Comparison of ENCODE assay signal across 8 cellular contexts in genomic region chr17:50783193-50783660, GRCh38. TPM values are rescaled to one million over a fixed set of nuclear protein-coding genes. Genes with fewer than 3 reads are reported as not detected.
DNase-seq lines count a peak whose midpoint lies in the region; ATAC-seq and TF ChIP-seq lines count a peak whose summit lies in the region.

No MANE protein-coding gene starts in this region.

- H3K27me3 ChIP-seq in AG04450 (ENCODE audit: control insufficient read depth, insufficient read depth, low read length) (peaks cover 3% of the 10 kb centered on the region), uterus (no peaks in the 10 kb centered on the region)

- no peaks in the 10 kb centered on the region for H3K4me1 ChIP-seq in uterus

- H3K27me3 Mint-ChIP-seq in activated naive CD8-positive, alpha-beta T cell = peaks cover 1% of the 10 kb centered on the region
- H3K27me3 Mint-ChIP-seq in progenitor cell of endocrine pancreas = no peaks in the 10 kb centered on the region

- H3K4me3 ChIP-seq in AG04450 (ENCODE audit: low read depth, low read length) = no peak overlapping the region
- no peak overlapping the region for H3K4me3 ChIP-seq in uterus

- no peaks in the 10 kb centered on the region for H3K36me3 ChIP-seq in uterus

- no peaks in the 10 kb centered on the region for H3K36me3 Mint-ChIP-seq in activated naive CD8-positive, alpha-beta T cell
- no peaks in the 10 kb centered on the region for H3K36me3 Mint-ChIP-seq in progenitor cell of endocrine pancreas (ENCODE audit: insufficient read depth)

- POLR2A ChIA-PET in AG04450 (lab: Yijun Ruan, JAX) = interaction anchor here (0.6 to 1.7 kb wide), 2 partner anchors 83 to 170 kb away, joined by 6 to 8 read pairs; partner anchors contain the start of gene TOB1

- H3K9me3 ChIP-seq in AG04450 (ENCODE audit: control insufficient read depth, insufficient read depth, low read length) (no peaks in the 10 kb centered on the region), uterus (no peaks in the 10 kb centered on the region)

- DNase-seq in AG04450 (ENCODE audit: low read depth, low spot score) = peak; percentile 61
- DNase-seq in NCI-H146 treated with DMSO at 0.1 percent for 48 hours (lab: John Stamatoyannopoulos, UW; ENCODE audit: unreplicated experiment) = peak; percentile 80
- DNase-seq in SW480 (ENCODE audit: low spot score) = peak; percentile 85
- peak; percentile 90 for DNase-seq in Right ventricle myocardium superior
- peak; percentile 85 for DNase-seq in progenitor cell of endocrine pancreas (ENCODE audit: low spot score, unreplicated experiment)
- DNase-seq in uterus = peak; percentile 78 to 82

- TF ChIP-seq POLR2A in uterus (IDR thresholded peaks at IDR 0.05) = peak in 1 of 2 donors; percentile 14

- ATAC-seq in GM21515 (IDR thresholded peaks at IDR 0.05; ENCODE audit: unreplicated experiment) (peak; percentile 55), Right ventricle myocardium superior (ENCODE audit: poor library complexity) (peak; percentile 91)

- H3K9me3 Mint-ChIP-seq in activated naive CD8-positive, alpha-beta T cell (ENCODE audit: low read depth) = no peaks in the 10 kb centered on the region
- no peaks in the 10 kb centered on the region for H3K9me3 Mint-ChIP-seq in progenitor cell of endocrine pancreas (ENCODE audit: low read depth)

- no peak overlapping the region for H3K27ac ChIP-seq in AG04450 (ENCODE audit: low read depth, low read length)
- H3K27ac ChIP-seq in uterus = no peak overlapping the region

- H3K27ac Mint-ChIP-seq in activated naive CD8-positive, alpha-beta T cell = peak overlapping the region; percentile 16
- peak overlapping the region; percentile 2 for H3K27ac Mint-ChIP-seq in progenitor cell of endocrine pancreas

- no peak overlapping the region for H3K4me3 Mint-ChIP-seq in activated naive CD8-positive, alpha-beta T cell
- H3K4me3 Mint-ChIP-seq in progenitor cell of endocrine pancreas (ENCODE audit: low read depth) = no peak overlapping the region

- CTCF ChIA-PET in AG04450 (lab: Charles Lee) = interaction anchor here (0.5 to 6.0 kb wide), 54 partner anchors 8 to 1148 kb away, joined by 3 to 192 read pairs (median 5); partner anchors contain the start of genes ANKRD40CL and WFIKKN2

- TF ChIP-seq CTCF in AG04450 (IDR thresholded peaks at IDR 0.05; ENCODE audit: low read depth, low read length) (peak; percentile 96), progenitor cell of endocrine pancreas (IDR thresholded peaks at IDR 0.05; ENCODE audit: unreplicated experiment) (peak; percentile 96), uterus (IDR thresholded peaks at IDR 0.05) (peak; percentile 94 to 99 (median 98))

- H3K4me1 Mint-ChIP-seq in activated naive CD8-positive, alpha-beta T cell (ENCODE audit: low read depth) = peaks cover 26% of the 10 kb centered on the region
- H3K4me1 Mint-ChIP-seq in progenitor cell of endocrine pancreas (ENCODE audit: low read depth) = no peaks in the 10 kb centered on the region

- intact Hi-C loops in Right ventricle myocardium superior (cut with DNase I) (loop anchor here (5.0 kb wide), 1 partner anchor 169 kb away; no protein-coding TSS in a partner anchor), uterus (cut with DNase I; ENCODE audit: low total_unique reads) (loop anchor here (10.0 kb wide), 1 partner anchor 62 kb away; no protein-coding TSS in a partner anchor)

RNA-seq across cellular contexts. Expression of gene ANKRD40CL, which starts 15.9 kb away (rescaled TPM):
- polyA plus RNA-seq in AG04450 (2011; rRNA removed) = not detected in 2 replicates
- polyA minus RNA-seq in AG04450 (2011; rRNA and poly(A)+ RNA removed) = not detected in 2 replicates
- total RNA-seq in Right ventricle myocardium superior = not detected
- not detected in 2 replicates for total RNA-seq in progenitor cell of endocrine pancreas
- total RNA-seq in uterus = not detected

RNA-seq across cellular contexts. Expression of gene WFIKKN2, which starts 52.2 kb away (rescaled TPM):
- polyA plus RNA-seq in AG04450 (2011; rRNA removed) = 0.07 and 0.10 TPM in 2 replicates
- 0.22 and 0.28 TPM in 2 replicates for polyA minus RNA-seq in AG04450 (2011; rRNA and poly(A)+ RNA removed)
- total RNA-seq in Right ventricle myocardium superior = 0.51 TPM
- total RNA-seq in progenitor cell of endocrine pancreas = not detected in 2 replicates
- 1 to 10 TPM in 1 of 4 donors, under 1 TPM in 1, not detected in 2; 0.73 to 6.0 TPM for total RNA-seq in uterus
